8 cellular contexts compared by ENCODE assay signal in the genomic region with DNA sequence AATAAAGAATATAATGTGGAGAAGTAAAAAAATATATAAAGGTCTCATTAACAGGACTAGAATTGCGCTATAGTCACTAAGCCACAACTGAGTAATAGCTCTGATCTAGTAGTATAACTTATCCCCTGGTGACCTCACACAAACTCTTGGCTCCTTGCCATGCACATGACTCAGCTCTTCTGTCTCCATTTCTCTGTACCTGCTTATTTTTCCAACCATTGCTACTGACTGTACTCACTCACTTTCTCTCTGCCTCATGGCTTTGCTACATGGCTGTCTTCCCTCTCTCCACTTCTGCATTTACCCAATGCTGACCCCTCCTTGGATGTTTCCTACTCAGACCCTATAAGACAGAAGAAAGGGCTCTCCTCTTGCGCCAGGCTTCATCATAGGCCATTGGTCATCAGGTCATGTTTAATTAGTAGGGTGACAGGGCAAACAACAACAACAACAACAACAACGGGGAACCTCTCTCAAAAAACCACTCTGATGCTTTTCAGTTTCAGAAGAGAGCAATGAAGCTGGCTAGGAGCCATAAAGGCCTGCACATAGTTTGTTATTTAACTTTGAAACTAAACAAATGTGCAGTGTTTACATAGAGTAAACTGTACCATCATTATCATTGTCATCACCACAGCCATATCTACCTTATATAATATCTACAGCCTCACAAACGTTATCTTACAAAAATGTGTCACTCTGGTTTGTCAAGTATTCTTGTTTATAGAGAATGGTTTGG. TPM values are rescaled to one million over a fixed set of nuclear protein-coding genes. Genes with fewer than 3 reads are reported as not detected.
DNase-seq lines count a peak whose midpoint lies in the region; ATAC-seq, FAIRE-seq and TF ChIP-seq lines count a peak whose summit lies in the region.

No MANE protein-coding gene starts in this region.

- BruUV-seq in Panc1 (replicated peaks; lab: Mats Ljungman, UMichigan) = no TSS peak

- H3K14ac ChIP-seq in neuronal stem cell (ENCODE audit: low read length) = no peak overlapping the region

- H3K18ac ChIP-seq in neuronal stem cell (ENCODE audit: low read length) = peak overlapping the region; percentile 57

- H3K9ac ChIP-seq in neuronal stem cell (ENCODE audit: low read depth, low read length, poor library complexity) = no peak overlapping the region

- H3K36me3 ChIP-seq in HEK293 (ENCODE audit: control insufficient read depth in 2 of 2, insufficient read depth in 1 of 2, low read length in 2 of 2) (no peaks in the 10 kb centered on the region), Panc1 (ENCODE audit: control insufficient read depth, insufficient read depth, low read length) (no peaks in the 10 kb centered on the region), adrenal gland (replicated peaks in 1 of 2) (no peaks in the 10 kb centered on the region), neuronal stem cell (replicated peaks in 1 of 2; ENCODE audit: control insufficient read depth in 2 of 2, insufficient read depth in 2 of 2, low read length in 2 of 2) (no peaks in the 10 kb centered on the region)

- ATAC-seq in Panc1 (peak; percentile 69), GM19035 (IDR thresholded peaks at IDR 0.05; ENCODE audit: unreplicated experiment) (no peak)

- no peak overlapping the region for H2BK12ac ChIP-seq in neuronal stem cell (ENCODE audit: low read length)

- in situ Hi-C loops in Panc1 (cut with HindIII; ENCODE audit: low pct_unique_long_range_greater_than_20kb, low sequenced_read_pairs) = no loop called here

- H3K27ac ChIP-seq in HEK293 (ENCODE audit: extremely low read depth, low read depth, low read length) (peak overlapping the region; percentile 61; the same call in 1 of the 2 replicates), Panc1 (ENCODE audit: low read length) (no peak overlapping the region), adrenal gland (no peak overlapping the region), neuronal stem cell (replicated peaks; ENCODE audit: low read length) (no peak overlapping the region)

- H2BK15ac ChIP-seq in neuronal stem cell (ENCODE audit: low read length) = no peak overlapping the region

- H3K9me3 ChIP-seq in HEK293 (ENCODE audit: control insufficient read depth, insufficient read depth, low read depth, low read length) (no peaks in the 10 kb centered on the region), Panc1 (ENCODE audit: control insufficient read depth, insufficient read depth, low read depth, low read length) (no peaks in the 10 kb centered on the region), adrenal gland (replicated peaks in 1 of 3) (no peaks in the 10 kb centered on the region), neuronal stem cell (replicated peaks in 1 of 2; ENCODE audit: control insufficient read depth in 2 of 2, insufficient read depth in 1 of 2, low read depth in 1 of 2, low read length in 2 of 2) (peaks cover 0 to 3% of the 10 kb centered on the region in 2 donors)

- no peak for TF ChIP-seq POLR2A in adrenal gland (IDR thresholded peaks at IDR 0.05)

- no peak overlapping the region for H2AK5ac ChIP-seq in neuronal stem cell (ENCODE audit: low read depth, low read length)

- no peak overlapping the region for H3K4me3 ChIP-seq in HEK293 (ENCODE audit: low read depth, low read length)
- H3K4me3 ChIP-seq in Panc1 (ENCODE audit: low read depth in 2 of 2, low read length in 2 of 2) = no peak overlapping the region
- no peak overlapping the region for H3K4me3 ChIP-seq in adrenal gland
- H3K4me3 ChIP-seq in neuronal stem cell (ENCODE audit: low read length in 2 of 2) = no peak overlapping the region

- H2AFZ ChIP-seq in neuronal stem cell (ENCODE audit: low read length) = no peak overlapping the region

- CTCF ChIA-PET in HEK293 (lab: Yijun Ruan, JAX) (interaction anchor here (0.6 kb wide), 2 partner anchors 35 to 42 kb away, joined by 3 to 4 read pairs; no protein-coding TSS in a partner anchor), Panc1 (lab: Charles Lee) (no interaction called here)

- no peak overlapping the region for H2BK5ac ChIP-seq in neuronal stem cell (ENCODE audit: low read length)

- no peak overlapping the region for H3K4ac ChIP-seq in neuronal stem cell (ENCODE audit: low read length)

- no peak overlapping the region for H4K8ac ChIP-seq in neuronal stem cell (ENCODE audit: low read depth, low read length)

- no peak for FAIRE-seq in urothelium cell line (lab: Jason Lieb, UNC)

- H2BK120ac ChIP-seq in neuronal stem cell (ENCODE audit: low read depth, low read length) = no peak overlapping the region

- no peaks in the 10 kb centered on the region for H3K79me1 ChIP-seq in neuronal stem cell (ENCODE audit: low read depth, low read length)

- WGBS in adrenal gland, 4 donors = 79 to 83% (median 81%) methylated on average over 4 of the region's 4 CpGs
- no CpG with 5 or more reads among the region's 4 CpGs for WGBS in neuronal stem cell (ENCODE audit: extremely low coverage in 2 of 2, insufficient read length in 2 of 2, insufficient replicate concordance in 1 of 2), 2 donors

- no peak overlapping the region for H3K23ac ChIP-seq in neuronal stem cell (ENCODE audit: low read depth, low read length, poor library complexity)

- TF ChIP-seq CTCF in HEK293 (tag by site-specific recombination; IDR thresholded peaks at IDR 0.05) = no peak
- peak; percentile 9; the same call in 1 of the 2 replicates for TF ChIP-seq CTCF in Panc1 (IDR thresholded peaks at IDR 0.05)
- TF ChIP-seq CTCF in adrenal gland (IDR thresholded peaks at IDR 0.05) = no peak

- DNase-seq in A172 (ENCODE audit: low spot score) (peak; percentile 94), Panc1 (ENCODE audit: low read depth, low spot score) (peak; percentile 92), adrenal gland (peak; percentile 52 to 74 (median 61)), neuronal stem cell (ENCODE audit: low spot score) (no peak), urothelium cell line (ENCODE audit: low spot score) (peak; percentile 72), mesenteric fat pad (ENCODE audit: low spot score) (no peak)

- H3K4me2 ChIP-seq in neuronal stem cell (ENCODE audit: insufficient read depth, low read length, poor library complexity, severe bottlenecking) = no peak overlapping the region

- intact Hi-C loops in Panc1 (cut with micrococcal nuclease; ENCODE audit: unreplicated experiment) = no loop called here
- intact Hi-C loops in adrenal gland (cut with DNase I) = no loop called here

- peak overlapping the region; percentile 85 for H4K91ac ChIP-seq in neuronal stem cell (ENCODE audit: low read depth, low read length, poor library complexity)

- POLR2A ChIA-PET in HEK293 (lab: Yijun Ruan, JAX) (no interaction called here), Panc1 (lab: Charles Lee) (no interaction called here)

- peaks cover 5% of the 10 kb centered on the region for H3K4me1 ChIP-seq in HEK293 (ENCODE audit: control insufficient read depth, insufficient read depth, low read length)
- no peaks in the 10 kb centered on the region for H3K4me1 ChIP-seq in Panc1 (ENCODE audit: control insufficient read depth, insufficient read depth, low read length)
- H3K4me1 ChIP-seq in adrenal gland (replicated peaks in 1 of 2) = no peaks in the 10 kb centered on the region
- no peaks in the 10 kb centered on the region for H3K4me1 ChIP-seq in neuronal stem cell (ENCODE audit: control insufficient read depth in 2 of 2, insufficient read depth in 1 of 2, low read depth in 1 of 2, low read length in 2 of 2)

- H3K27me3 ChIP-seq in Panc1 (ENCODE audit: control insufficient read depth, insufficient read depth, low read length) (peaks cover 5% of the 10 kb centered on the region; the same call in 1 of the 2 replicates), adrenal gland (no peaks in the 10 kb centered on the region), neuronal stem cell (ENCODE audit: control insufficient read depth in 3 of 3, insufficient read depth in 3 of 3, low read depth in 1 of 3, low read length in 3 of 3) (peaks cover 0 to 26% (median 0%) of the 10 kb centered on the region in 3 experiments)

TF ChIP-seq in HEK293, 187 proteins besides CTCF, POLR2A, EP300 and RAD21 (continues in another document):
- TF ChIP-seq HOXA7 (CRISPR knock-in tag; IDR thresholded peaks at IDR 0.05; ENCODE audit: borderline replicate concordance) (no peak), SCRT2 (tag by site-specific recombination; IDR thresholded peaks at IDR 0.05) (no peak), SETDB1 (IDR thresholded peaks at IDR 0.05; ENCODE audit: insufficient read length, low read length) (no peak), ZNF391 (tag by site-specific recombination; IDR thresholded peaks at IDR 0.05; ENCODE audit: borderline replicate concordance, low read depth) (0 out of 2 replicates have a peak, but pooled peaks have one; percentile 11), ZSCAN16 (tag by site-specific recombination; IDR thresholded peaks at IDR 0.05) (no peak), GLI4 (tag by site-specific recombination; IDR thresholded peaks at IDR 0.05) (no peak), ZNF350 (tag by site-specific recombination; IDR thresholded peaks at IDR 0.05) (no peak), ZNF561 (tag by site-specific recombination; IDR thresholded peaks at IDR 0.05; ENCODE audit: borderline replicate concordance) (no peak), ZNF544 (tag by site-specific recombination; IDR thresholded peaks at IDR 0.05) (0 out of 2 replicates have a peak, but pooled peaks have one; percentile 60), RBAK (tag by site-specific recombination; IDR thresholded peaks at IDR 0.05) (peak; percentile 13; the same call in 1 of the 2 replicates), ZNF629 (tag by site-specific recombination; IDR thresholded peaks at IDR 0.05) (peak; percentile 95)
- TF ChIP-seq, protein P1, sequence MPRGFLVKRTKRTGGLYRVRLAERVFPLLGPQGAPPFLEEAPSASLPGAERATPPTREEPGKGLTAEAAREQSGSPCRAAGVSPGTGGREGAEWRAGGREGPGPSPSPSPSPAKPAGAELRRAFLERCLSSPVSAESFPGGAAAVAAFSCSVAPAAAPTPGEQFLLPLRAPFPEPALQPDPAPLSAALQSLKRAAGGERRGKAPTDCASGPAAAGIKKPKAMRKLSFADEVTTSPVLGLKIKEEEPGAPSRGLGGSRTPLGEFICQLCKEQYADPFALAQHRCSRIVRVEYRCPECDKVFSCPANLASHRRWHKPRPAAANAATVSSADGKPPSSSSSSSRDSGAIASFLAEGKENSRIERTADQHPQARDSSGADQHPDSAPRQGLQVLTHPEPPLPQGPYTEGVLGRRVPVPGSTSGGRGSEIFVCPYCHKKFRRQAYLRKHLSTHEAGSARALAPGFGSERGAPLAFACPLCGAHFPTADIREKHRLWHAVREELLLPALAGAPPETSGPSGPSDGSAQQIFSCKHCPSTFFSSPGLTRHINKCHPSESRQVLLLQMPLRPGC (tag by site-specific recombination; IDR thresholded peaks at IDR 0.05) = 0 out of 2 replicates have a peak, but pooled peaks have one; percentile 29

RNA-seq across cellular contexts. Expression of a gene that starts 25.6 kb away (rescaled TPM):
- total RNA-seq in A172 (2014; rRNA removed; shearing (Covaris generic)) = 16.9 and 17.1 TPM in 2 replicates
- total RNA-seq in Panc1 (2021; ENCODE audit: unreplicated experiment) = 33.1 TPM
- polyA plus RNA-seq in Panc1 (2012; ENCODE audit: insufficient read length) = 12.1 TPM
- total RNA-seq in adrenal gland = 10 to 100 TPM in 5 of 8 donors, 1 to 10 TPM in 3; 7.0 to 21.3 (median 12.8) TPM
- 10 to 100 TPM in 1 of 3 donors, 1 to 10 TPM in 2; 3.6 to 16.9 (median 4.0) TPM for polyA plus RNA-seq in adrenal gland
- polyA plus RNA-seq in neuronal stem cell (2013, experiment 1 of 2) = 36.2 TPM
- polyA plus RNA-seq in neuronal stem cell (2013, experiment 2 of 2) = 39.9 TPM
- 18.7 TPM for total RNA-seq in mesenteric fat pad

Comparison
In these comparisons a context has a peak if more than half of its experiments do, and no peak if none do; other contexts are left out.
1. DNase-seq: peak in A172 (single experiment), Panc1 (single experiment), adrenal gland (7 of 7) and urothelium cell line (single experiment); none in neuronal stem cell (single experiment) and mesenteric fat pad (single experiment).